Comparison of ENCODE assay signal across 11 cellular contexts in genomic region chr1:26171084-26172072, GRCh38. TPM values are rescaled to one million over a fixed set of nuclear protein-coding genes. Genes with fewer than 3 reads are reported as not detected.
DNase-seq lines count a peak whose midpoint lies in the region; ATAC-seq and TF ChIP-seq lines count a peak whose summit lies in the region.
"Had no signal": no experiment of that assay in that cellular context is flagged by ENCODE, and none has a peak within 500 bp of the region (broad histone marks: within the 10 kb centered on the region; RNA-seq: fewer than 3 reads in every experiment).

TSS of gene ZNF593OS (minus strand) at chr1:26171832. CDS start at chr1:26171661, 171 bp downstream.

- no peaks in the 10 kb centered on the region; the same call in 1 of the 2 replicates for H3K9me3 ChIP-seq in AG04450 (ENCODE audit: control insufficient read depth, insufficient read depth, low read length)
- H3K9me3 ChIP-seq in HEK293 (ENCODE audit: control insufficient read depth, insufficient read depth, low read depth, low read length), result no peaks in the 10 kb centered on the region

- POLR2A ChIA-PET in AG04450 (lab: Yijun Ruan, JAX), result interaction anchor here (0.6 kb wide), 1 partner anchor 59 kb away, joined by 5 read pairs; no protein-coding TSS in a partner anchor
- POLR2A ChIA-PET in HEK293 (lab: Yijun Ruan, JAX), result interaction anchor here (0.9 to 2.9 kb wide), 3 partner anchors 16 to 118 kb away, joined by 3 to 23 read pairs (median 9); partner anchors contain the start of gene CEP85

- no peaks in the 10 kb centered on the region for H3K27me3 ChIP-seq in AG04450 (ENCODE audit: control insufficient read depth, insufficient read depth, low read length)

- H3K4me3 ChIP-seq in AG04450 (ENCODE audit: low read depth, low read length), result peak within 1 kb of the TSS; percentile 87
- no peak within 1 kb of the TSS for H3K4me3 ChIP-seq in HEK293 (ENCODE audit: low read depth, low read length)
- peak within 1 kb of the TSS; percentile 71 for H3K4me3 ChIP-seq in astrocyte of the spinal cord (ENCODE audit: low read depth, low read length)

- no peaks in the 10 kb centered on the region for H3K36me3 Mint-ChIP-seq in mesothelial cell of epicardium

- no peak for ATAC-seq in GM21825 (IDR thresholded peaks at IDR 0.05; ENCODE audit: unreplicated experiment)

- no peak for TF ChIP-seq CTCF in AG04450 (IDR thresholded peaks at IDR 0.05; ENCODE audit: low read depth, low read length)
- no peak for TF ChIP-seq CTCF in HEK293 (tag by site-specific recombination; IDR thresholded peaks at IDR 0.05)
- TF ChIP-seq CTCF in astrocyte of the spinal cord (IDR thresholded peaks at IDR 0.05; ENCODE audit: low read depth, low read length), result no peak
- no peak for TF ChIP-seq CTCF in mesothelial cell of epicardium (IDR thresholded peaks at IDR 0.05; ENCODE audit: unreplicated experiment)

- in situ Hi-C loops in astrocyte of the spinal cord (cut with HindIII; ENCODE audit: low sequenced_read_pairs), result no loop called here

- H3K4me1 ChIP-seq in HEK293 (ENCODE audit: control insufficient read depth, insufficient read depth, low read length), result peaks cover 7% of the 10 kb centered on the region; the same call in 1 of the 2 replicates

- no peaks in the 10 kb centered on the region for H3K9me3 Mint-ChIP-seq in mesothelial cell of epicardium

- no peak within 1 kb of the TSS for H3K27ac Mint-ChIP-seq in mesothelial cell of epicardium

- no peaks in the 10 kb centered on the region for H3K27me3 Mint-ChIP-seq in mesothelial cell of epicardium (ENCODE audit: low read depth)

- DNase-seq in AG04450 (ENCODE audit: low read depth, low spot score), result no peak
- no peak for DNase-seq in astrocyte of the spinal cord (ENCODE audit: low read depth, low spot score)
- DNase-seq in mesothelial cell of epicardium (ENCODE audit: low spot score in 2 of 2, unreplicated experiment in 2 of 2), result no peak
- DNase-seq in HuH-7.5 (ENCODE audit: low spot score), result no peak
- no peak for DNase-seq in stimulated activated naive CD4-positive, alpha-beta T cell treated with Interleukin-2 at 50 U/mL for 16 hours (lab: John Stamatoyannopoulos, UW)
- no peak for DNase-seq in amygdala (lab: John Stamatoyannopoulos, UW)
- DNase-seq: activated CD4-positive, alpha-beta T cell treated with anti-CD3 and anti-CD28 coated beads, Interleukin-2, amount 50 U/mL, for 1 hour; islet precursor cell had no signal

- peaks cover 0 to 10% of the 10 kb centered on the region in 2 experiments; a peak in 1 of 3 replicates for H3K36me3 ChIP-seq in HEK293 (ENCODE audit: control insufficient read depth in 2 of 2, insufficient read depth in 1 of 2, low read length in 2 of 2)

- CTCF ChIA-PET in AG04450 (lab: Charles Lee), result interaction anchor here (0.7 to 3.1 kb wide), 2 partner anchors 52 to 246 kb away, joined by 4 to 17 read pairs; no protein-coding TSS in a partner anchor
- CTCF ChIA-PET in HEK293 (lab: Yijun Ruan, JAX), result interaction anchor here (1.1 to 1.7 kb wide), 2 partner anchors 19 to 62 kb away, joined by 4 to 5 read pairs; partner anchors contain the start of genes CATSPER4 and CEP85

- H3K27ac ChIP-seq in AG04450 (ENCODE audit: low read depth, low read length), result no peak within 1 kb of the TSS
- no peak within 1 kb of the TSS for H3K27ac ChIP-seq in HEK293 (ENCODE audit: extremely low read depth, low read depth, low read length)

- H3K4me1 Mint-ChIP-seq in mesothelial cell of epicardium, result peaks cover 25% of the 10 kb centered on the region

- peak within 1 kb of the TSS; percentile 87 for H3K4me3 Mint-ChIP-seq in mesothelial cell of epicardium

TF ChIP-seq in HEK293, 187 proteins besides CTCF, POLR2A, EP300 and RAD21:
- no peak for TF ChIP-seq ZNF157 (tag by site-specific recombination; IDR thresholded peaks at IDR 0.05)
- no peak for TF ChIP-seq ZNF560 (tag by site-specific recombination; IDR thresholded peaks at IDR 0.05; ENCODE audit: borderline replicate concordance)
- peak; percentile 45; the same call in 1 of the 2 replicates for TF ChIP-seq SP2 (tag by site-specific recombination; IDR thresholded peaks at IDR 0.05)
TF ChIP-seq in HEK293: peak in this region for 1.

RNA-seq across cellular contexts. Expression of gene ZNF593OS, which starts in this region (rescaled TPM):
- not detected in 2 replicates for polyA plus RNA-seq in AG04450 (2011; rRNA removed)
- polyA minus RNA-seq in AG04450 (2011; rRNA and poly(A)+ RNA removed), result not detected in 2 replicates
- total RNA-seq in mesothelial cell of epicardium, result not detected in 3 replicates
- total RNA-seq: LHCN-M2 had no signal
